Comparison of ENCODE assay signal across 14 cellular contexts in the genomic region with DNA sequence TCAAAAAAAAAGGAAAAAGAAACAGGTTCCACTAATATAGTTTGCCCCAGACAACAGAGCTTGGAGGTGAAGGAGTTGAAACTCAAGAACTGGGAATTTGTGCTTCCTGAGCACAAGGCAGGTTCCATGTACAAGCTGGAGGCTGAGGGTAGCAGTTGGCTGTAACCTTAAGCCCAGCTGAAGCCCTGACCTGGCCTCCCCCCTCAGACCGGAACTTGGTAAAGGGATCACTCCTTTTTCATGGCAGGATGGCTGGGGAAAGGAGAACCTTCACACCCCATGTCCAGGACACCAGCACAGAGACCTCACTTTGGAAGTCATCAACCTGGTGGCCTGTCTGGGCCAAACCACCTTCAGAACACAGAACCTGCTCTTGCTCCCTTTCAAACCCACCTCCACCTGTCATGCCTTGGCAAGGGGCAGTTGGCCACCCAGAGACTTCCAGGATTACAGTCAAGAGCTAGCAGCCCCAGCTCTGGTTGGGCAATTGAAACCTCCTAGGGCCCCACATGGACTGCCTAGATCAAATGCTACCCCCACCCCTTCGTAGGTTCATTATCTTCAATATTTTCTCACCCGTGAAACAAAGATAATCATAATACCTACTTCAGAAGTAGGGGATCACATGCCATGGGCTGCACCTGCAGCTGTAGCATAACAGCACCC. TPM values are rescaled to one million over a fixed set of nuclear protein-coding genes. Genes with fewer than 3 reads are reported as not detected.
DNase-seq lines count a peak whose midpoint lies in the region; ATAC-seq and TF ChIP-seq lines count a peak whose summit lies in the region.
"Had no signal": no experiment of that assay in that cellular context is flagged by ENCODE, and none has a peak within 500 bp of the region (broad histone marks: within the 10 kb centered on the region; RNA-seq: fewer than 3 reads in every experiment).

No MANE protein-coding gene starts in this region.

- no peak overlapping the region for H3K4ac ChIP-seq in neuronal stem cell (ENCODE audit: low read length)

- no peak for DNase-seq in activated CD4-positive, alpha-beta T cell treated with anti-CD3 and anti-CD28 coated beads for 36 hours
- no peak for DNase-seq in activated CD4-positive, alpha-beta T cell treated with anti-CD3 and anti-CD28 coated beads for 4 hours
- DNase-seq in activated T-cell treated with anti-CD3 and anti-CD28 coated beads, Interleukin-2, amount 50 U/mL, for 72 hours, result no peak
- DNase-seq in neuronal stem cell (ENCODE audit: low spot score) (no peak), hypothalamus (lab: John Stamatoyannopoulos, UW) (no peak), Calu3 (no peak)
- DNase-seq: DMS153, head of caudate nucleus, left cardiac atrium, PC-3, sigmoid colon, thyroid gland had no signal

- no peak overlapping the region for H4K91ac ChIP-seq in neuronal stem cell (ENCODE audit: low read depth, low read length, poor library complexity)

- H3K9ac ChIP-seq in HUES48 (ENCODE audit: low read depth, low read length) (no peak overlapping the region), neuronal stem cell (ENCODE audit: low read depth, low read length, poor library complexity) (no peak overlapping the region)

- H3K18ac ChIP-seq in neuronal stem cell (ENCODE audit: low read length), result no peak overlapping the region

- no peak overlapping the region for H3K4me2 ChIP-seq in neuronal stem cell (ENCODE audit: insufficient read depth, low read length, poor library complexity, severe bottlenecking)

- ATAC-seq in activated CD4-positive, alpha-beta T cell treated with anti-CD3 and anti-CD28 coated beads for 36 hours, result no peak
- ATAC-seq in activated T-cell treated with anti-CD3 and anti-CD28 coated beads, Interleukin-2, amount 50 U/mL, for 72 hours (replicated peaks in 1 of 2), result no peak
- no peak for ATAC-seq in HG03571 (IDR thresholded peaks at IDR 0.05; ENCODE audit: unreplicated experiment)
- ATAC-seq: left cardiac atrium, PC-3 had no signal

- H2BK120ac ChIP-seq in neuronal stem cell (ENCODE audit: low read depth, low read length), result no peak overlapping the region

- POLR2A ChIA-PET in activated CD4-positive, alpha-beta T cell treated with anti-CD3 and anti-CD28 coated beads for 36 hours (lab: Charles Lee), result interaction anchor here (0.6 to 4.5 kb wide), 7 partner anchors 9 to 544 kb away, joined by 3 to 43 read pairs (median 4); partner anchors contain the start of genes ABHD14A, ACY1 and UQCC5

- peak overlapping the region; percentile 100 for H3K27ac Mint-ChIP-seq in activated CD4-positive, alpha-beta T cell treated with anti-CD3 and anti-CD28 coated beads for 36 hours
- peak overlapping the region; percentile 75 for H3K27ac Mint-ChIP-seq in activated T-cell treated with anti-CD3 and anti-CD28 coated beads, Interleukin-2, amount 50 U/mL, for 72 hours
- no peak overlapping the region for H3K27ac Mint-ChIP-seq in Calu3 (ENCODE audit: unreplicated experiment)

- H3K36me3 ChIP-seq in HUES48 (ENCODE audit: control insufficient read depth, insufficient read depth, low read length), result peaks cover 38% of the 10 kb centered on the region
- H3K36me3 ChIP-seq in neuronal stem cell (replicated peaks in 1 of 2; ENCODE audit: control insufficient read depth in 2 of 2, insufficient read depth in 2 of 2, low read length in 2 of 2), result peaks cover 28 to 41% of the 10 kb centered on the region in 2 donors

- peaks cover 46% of the 10 kb centered on the region for H3K36me3 Mint-ChIP-seq in activated CD4-positive, alpha-beta T cell treated with anti-CD3 and anti-CD28 coated beads for 36 hours (ENCODE audit: low read depth)
- H3K36me3 Mint-ChIP-seq in activated T-cell treated with anti-CD3 and anti-CD28 coated beads, Interleukin-2, amount 50 U/mL, for 72 hours (ENCODE audit: insufficient read depth in 2 of 2), result peaks cover 16 to 20% of the 10 kb centered on the region in 2 donors
- H3K36me3 Mint-ChIP-seq in Calu3 (ENCODE audit: insufficient read depth, unreplicated experiment), result peaks cover 56% of the 10 kb centered on the region

- BruUV-seq in Calu3 (replicated peaks; lab: Mats Ljungman, UMichigan), result no TSS peak

- H3K4me3 ChIP-seq in HUES48 (ENCODE audit: low read depth, low read length) (no peak overlapping the region), neuronal stem cell (ENCODE audit: low read length in 2 of 2) (no peak overlapping the region)
- H3K4me3 ChIP-seq: sigmoid colon, thyroid gland had no signal

- H3K4me1 ChIP-seq in HUES48 (ENCODE audit: control insufficient read depth, insufficient read depth, low read length), result peaks cover 11% of the 10 kb centered on the region
- H3K4me1 ChIP-seq in neuronal stem cell (ENCODE audit: control insufficient read depth in 2 of 2, insufficient read depth in 1 of 2, low read depth in 1 of 2, low read length in 2 of 2), result peaks cover 11 to 14% of the 10 kb centered on the region in 2 donors

- WGBS in neuronal stem cell (ENCODE audit: extremely low coverage in 2 of 2, insufficient read length in 2 of 2, insufficient replicate concordance in 1 of 2), 2 donors, result no CpG with 5 or more reads among the region's 3 CpGs

- TF ChIP-seq CTCF in Calu3 (IDR thresholded peaks at IDR 0.05; ENCODE audit: unreplicated experiment), result no peak

- peak overlapping the region; percentile 34 for H3K23ac ChIP-seq in neuronal stem cell (ENCODE audit: low read depth, low read length, poor library complexity)

- peaks cover 16% of the 10 kb centered on the region for H3K79me1 ChIP-seq in neuronal stem cell (ENCODE audit: low read depth, low read length)

- no peak overlapping the region for H4K8ac ChIP-seq in neuronal stem cell (ENCODE audit: low read depth, low read length)

- CTCF ChIA-PET in activated CD4-positive, alpha-beta T cell treated with anti-CD3 and anti-CD28 coated beads for 36 hours (lab: Charles Lee), result interaction anchor here (1.0 to 3.5 kb wide), 3 partner anchors 9 to 18 kb away, joined by 3 to 25 read pairs (median 5); partner anchors contain the start of genes ABHD14B and ACY1
- CTCF ChIA-PET in Calu3 (lab: Charles Lee), result interaction anchor here (1.8 kb wide), 1 partner anchor 9 kb away, joined by 10 read pairs; the partner anchor contains the start of gene ACY1

- H2BK12ac ChIP-seq in neuronal stem cell (ENCODE audit: low read length), result no peak overlapping the region

- intact Hi-C loops in activated CD4-positive, alpha-beta T cell treated with anti-CD3 and anti-CD28 coated beads for 36 hours (cut with DNase I, micrococcal nuclease), result loop anchor here (10.0 kb wide), 2 partner anchors 283 to 1353 kb away; partner anchors contain the start of genes DCP1A (in 1 of the 2) and WDR82 (in 1 of the 2)
- intact Hi-C loops in Calu3 (cut with micrococcal nuclease; ENCODE audit: unreplicated experiment), result no loop called here

- no peak overlapping the region for H2BK15ac ChIP-seq in neuronal stem cell (ENCODE audit: low read length)

- H2AFZ ChIP-seq in neuronal stem cell (ENCODE audit: low read length), result no peak overlapping the region

- peaks cover 26% of the 10 kb centered on the region for H3K4me1 Mint-ChIP-seq in activated CD4-positive, alpha-beta T cell treated with anti-CD3 and anti-CD28 coated beads for 36 hours
- peaks cover 37% of the 10 kb centered on the region for H3K4me1 Mint-ChIP-seq in activated T-cell treated with anti-CD3 and anti-CD28 coated beads, Interleukin-2, amount 50 U/mL, for 72 hours (ENCODE audit: low read depth)
- peaks cover 11% of the 10 kb centered on the region for H3K4me1 Mint-ChIP-seq in Calu3 (ENCODE audit: low read depth, unreplicated experiment)

- H3K14ac ChIP-seq in neuronal stem cell (ENCODE audit: low read length), result no peak overlapping the region

- peak overlapping the region; percentile 100 for H3K4me3 Mint-ChIP-seq in activated CD4-positive, alpha-beta T cell treated with anti-CD3 and anti-CD28 coated beads for 36 hours
- peak overlapping the region; percentile 3 to 43 for H3K4me3 Mint-ChIP-seq in activated T-cell treated with anti-CD3 and anti-CD28 coated beads, Interleukin-2, amount 50 U/mL, for 72 hours
- no peak overlapping the region for H3K4me3 Mint-ChIP-seq in Calu3 (ENCODE audit: low read depth, unreplicated experiment)

- H2AK5ac ChIP-seq in neuronal stem cell (ENCODE audit: low read depth, low read length), result no peak overlapping the region

- H2BK5ac ChIP-seq in neuronal stem cell (ENCODE audit: low read length), result no peak overlapping the region

- no peaks in the 10 kb centered on the region for H3K9me3 ChIP-seq in HUES48 (ENCODE audit: control insufficient read depth, insufficient read depth, low read length)
- no peaks in the 10 kb centered on the region for H3K9me3 ChIP-seq in neuronal stem cell (replicated peaks in 1 of 2; ENCODE audit: control insufficient read depth in 2 of 2, insufficient read depth in 1 of 2, low read depth in 1 of 2, low read length in 2 of 2)
- H3K9me3 ChIP-seq: sigmoid colon, thyroid gland had no signal

- no peaks in the 10 kb centered on the region for H3K27me3 Mint-ChIP-seq in activated CD4-positive, alpha-beta T cell treated with anti-CD3 and anti-CD28 coated beads for 36 hours
- H3K27me3 Mint-ChIP-seq in activated T-cell treated with anti-CD3 and anti-CD28 coated beads, Interleukin-2, amount 50 U/mL, for 72 hours (ENCODE audit: low read depth), result no peaks in the 10 kb centered on the region
- no peaks in the 10 kb centered on the region for H3K27me3 Mint-ChIP-seq in Calu3 (ENCODE audit: unreplicated experiment)

- H3K27ac ChIP-seq in HUES48 (ENCODE audit: low read depth, low read length) (peak overlapping the region; percentile 48), neuronal stem cell (replicated peaks; ENCODE audit: low read length) (no peak overlapping the region)
- H3K27ac ChIP-seq: sigmoid colon, thyroid gland had no signal

- no peaks in the 10 kb centered on the region for H3K27me3 ChIP-seq in HUES48 (ENCODE audit: control insufficient read depth, insufficient read depth, low read length)
- no peaks in the 10 kb centered on the region for H3K27me3 ChIP-seq in neuronal stem cell (ENCODE audit: control insufficient read depth in 3 of 3, insufficient read depth in 3 of 3, low read depth in 1 of 3, low read length in 3 of 3)
- H3K27me3 ChIP-seq: sigmoid colon, thyroid gland had no signal

- no peaks in the 10 kb centered on the region for H3K9me3 Mint-ChIP-seq in activated CD4-positive, alpha-beta T cell treated with anti-CD3 and anti-CD28 coated beads for 36 hours (ENCODE audit: low read depth)
- no peaks in the 10 kb centered on the region for H3K9me3 Mint-ChIP-seq in activated T-cell treated with anti-CD3 and anti-CD28 coated beads, Interleukin-2, amount 50 U/mL, for 72 hours
- no peaks in the 10 kb centered on the region for H3K9me3 Mint-ChIP-seq in Calu3 (ENCODE audit: low read depth, unreplicated experiment)

RNA-seq across cellular contexts. Expression of gene RPL29, which starts 3.5 kb away (rescaled TPM):
- 1,000 to 10,000 TPM; 1,975 to 2,071 TPM for total RNA-seq in activated CD4-positive, alpha-beta T cell treated with anti-CD3 and anti-CD28 coated beads for 36 hours
- total RNA-seq in activated T-cell treated with anti-CD3 and anti-CD28 coated beads, Interleukin-2, amount 50 U/mL, for 72 hours, result 1,000 to 10,000 TPM; 1,676 to 1,838 TPM
- 2,500 TPM for polyA plus RNA-seq in neuronal stem cell (2013, experiment 1 of 2)
- polyA plus RNA-seq in neuronal stem cell (2013, experiment 2 of 2), result 2,467 TPM
- total RNA-seq in Calu3 (2022), result 747 and 782 TPM in 2 replicates

RNA-seq across cellular contexts. Expression of gene ACY1, which starts 8.8 kb away (rescaled TPM):
- 10 to 100 TPM; 61.5 to 90.0 TPM for total RNA-seq in activated CD4-positive, alpha-beta T cell treated with anti-CD3 and anti-CD28 coated beads for 36 hours
- total RNA-seq in activated T-cell treated with anti-CD3 and anti-CD28 coated beads, Interleukin-2, amount 50 U/mL, for 72 hours, result 10 to 100 TPM; 30.2 to 42.4 TPM
- 7.8 TPM for polyA plus RNA-seq in neuronal stem cell (2013, experiment 1 of 2)
- 7.4 TPM for polyA plus RNA-seq in neuronal stem cell (2013, experiment 2 of 2)
- 71.6 and 74.9 TPM in 2 replicates for total RNA-seq in Calu3 (2022)

RNA-seq across cellular contexts. Expression of gene ABHD14A, which starts 17.3 kb away (rescaled TPM):
- 1 to 10 TPM; 6.3 to 7.5 TPM for total RNA-seq in activated CD4-positive, alpha-beta T cell treated with anti-CD3 and anti-CD28 coated beads for 36 hours
- 1 to 10 TPM; 6.6 to 8.9 TPM for total RNA-seq in activated T-cell treated with anti-CD3 and anti-CD28 coated beads, Interleukin-2, amount 50 U/mL, for 72 hours
- polyA plus RNA-seq in neuronal stem cell (2013, experiment 1 of 2), result 18.1 TPM
- polyA plus RNA-seq in neuronal stem cell (2013, experiment 2 of 2), result 16.4 TPM
- total RNA-seq in Calu3 (2022), result 6.6 and 7.3 TPM in 2 replicates

RNA-seq across cellular contexts. Expression of gene ABHD14B, which starts 18.3 kb away (rescaled TPM):
- 10 to 100 TPM; 62.4 to 65.0 TPM for total RNA-seq in activated CD4-positive, alpha-beta T cell treated with anti-CD3 and anti-CD28 coated beads for 36 hours
- total RNA-seq in activated T-cell treated with anti-CD3 and anti-CD28 coated beads, Interleukin-2, amount 50 U/mL, for 72 hours, result 10 to 100 TPM; 52.5 to 54.6 TPM
- polyA plus RNA-seq in neuronal stem cell (2013, experiment 1 of 2), result 4.3 TPM
- 4.5 TPM for polyA plus RNA-seq in neuronal stem cell (2013, experiment 2 of 2)
- total RNA-seq in Calu3 (2022), result 39.8 and 45.4 TPM in 2 replicates

RNA-seq across cellular contexts. Expression of gene PCBP4, which starts 24.9 kb away (rescaled TPM):
- 10 to 100 TPM; 12.5 to 13.6 TPM for total RNA-seq in activated CD4-positive, alpha-beta T cell treated with anti-CD3 and anti-CD28 coated beads for 36 hours
- total RNA-seq in activated T-cell treated with anti-CD3 and anti-CD28 coated beads, Interleukin-2, amount 50 U/mL, for 72 hours, result 10 to 100 TPM; 23.3 to 27.4 TPM
- 68.8 TPM for polyA plus RNA-seq in neuronal stem cell (2013, experiment 1 of 2)
- 66.4 TPM for polyA plus RNA-seq in neuronal stem cell (2013, experiment 2 of 2)
- 29.8 and 31.5 TPM in 2 replicates for total RNA-seq in Calu3 (2022)
